Comparison of ENCODE assay signal across 1 cellular context in genomic region chr5:39164016-39164415, GRCh38.
TF ChIP-seq lines count a peak whose summit lies in the region.

No MANE protein-coding gene starts in this region.

TF ChIP-seq in K562, 482 proteins besides CTCF, POLR2A, EP300 and RAD21:
- TF ChIP-seq, protein P1, sequence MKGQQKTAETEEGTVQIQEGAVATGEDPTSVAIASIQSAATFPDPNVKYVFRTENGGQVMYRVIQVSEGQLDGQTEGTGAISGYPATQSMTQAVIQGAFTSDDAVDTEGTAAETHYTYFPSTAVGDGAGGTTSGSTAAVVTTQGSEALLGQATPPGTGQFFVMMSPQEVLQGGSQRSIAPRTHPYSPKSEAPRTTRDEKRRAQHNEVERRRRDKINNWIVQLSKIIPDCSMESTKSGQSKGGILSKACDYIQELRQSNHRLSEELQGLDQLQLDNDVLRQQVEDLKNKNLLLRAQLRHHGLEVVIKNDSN (CRISPR knock-in tag; IDR thresholded peaks at IDR 0.05) = peak; percentile 69; the same call in 1 of the 2 replicates
- TF ChIP-seq, protein P2, sequence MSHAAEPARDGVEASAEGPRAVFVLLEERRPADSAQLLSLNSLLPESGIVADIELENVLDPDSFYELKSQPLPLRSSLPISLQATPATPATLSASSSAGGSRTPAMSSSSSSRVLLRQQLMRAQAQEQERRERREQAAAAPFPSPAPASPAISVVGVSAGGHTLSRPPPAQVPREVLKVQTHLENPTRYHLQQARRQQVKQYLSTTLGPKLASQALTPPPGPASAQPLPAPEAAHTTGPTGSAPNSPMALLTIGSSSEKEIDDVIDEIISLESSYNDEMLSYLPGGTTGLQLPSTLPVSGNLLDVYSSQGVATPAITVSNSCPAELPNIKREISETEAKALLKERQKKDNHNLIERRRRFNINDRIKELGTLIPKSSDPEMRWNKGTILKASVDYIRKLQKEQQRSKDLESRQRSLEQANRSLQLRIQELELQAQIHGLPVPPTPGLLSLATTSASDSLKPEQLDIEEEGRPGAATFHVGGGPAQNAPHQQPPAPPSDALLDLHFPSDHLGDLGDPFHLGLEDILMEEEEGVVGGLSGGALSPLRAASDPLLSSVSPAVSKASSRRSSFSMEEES (CRISPR knock-in tag; IDR thresholded peaks at IDR 0.05) = peak; percentile 85
- peak; percentile 41; the same call in 1 of the 2 replicates for TF ChIP-seq DMBX1 (CRISPR knock-in tag; IDR thresholded peaks at IDR 0.05; ENCODE audit: borderline replicate concordance)
- peak; percentile 24; the same call in 1 of the 2 replicates for TF ChIP-seq SMAD4 (CRISPR knock-in tag; conservative IDR thresholded peaks at IDR 0.05)
- TF ChIP-seq MGA (IDR thresholded peaks at IDR 0.05) = peak; percentile 47
- TF ChIP-seq ZNF583 (CRISPR knock-in tag; IDR thresholded peaks at IDR 0.05) = peak; percentile 22; the same call in 1 of the 2 replicates
- no peak for TF ChIP-seq ZFP91 (CRISPR knock-in tag; IDR thresholded peaks at IDR 0.05)
- peak; percentile 75 for TF ChIP-seq USF2 (CRISPR knock-in tag; IDR thresholded peaks at IDR 0.05)
- TF ChIP-seq RFX7 (CRISPR knock-in tag; IDR thresholded peaks at IDR 0.05) = no peak
- no peak for TF ChIP-seq EZH2 (IDR thresholded peaks at IDR 0.05; ENCODE audit: borderline replicate concordance, low read depth, low read length)
- TF ChIP-seq U2AF2 (optimal IDR thresholded peaks at IDR 0.05; ENCODE audit: low read depth, low read length) = no peak
- TF ChIP-seq RAD51 (IDR thresholded peaks at IDR 0.05; ENCODE audit: borderline replicate concordance, low read depth) = peak; percentile 62; the same call in 1 of the 2 replicates
- TF ChIP-seq L3MBTL2 (IDR thresholded peaks at IDR 0.05) = peak; percentile 29; the same call in 1 of the 2 replicates
- peak; percentile 54; the same call in 1 of the 2 replicates for TF ChIP-seq MAX (CRISPR knock-in tag; IDR thresholded peaks at IDR 0.05)
- 0 out of 2 replicates have a peak, but pooled peaks have one; percentile 30 for TF ChIP-seq MECOM (CRISPR knock-in tag; IDR thresholded peaks at IDR 0.05)
- TF ChIP-seq, protein P3, sequence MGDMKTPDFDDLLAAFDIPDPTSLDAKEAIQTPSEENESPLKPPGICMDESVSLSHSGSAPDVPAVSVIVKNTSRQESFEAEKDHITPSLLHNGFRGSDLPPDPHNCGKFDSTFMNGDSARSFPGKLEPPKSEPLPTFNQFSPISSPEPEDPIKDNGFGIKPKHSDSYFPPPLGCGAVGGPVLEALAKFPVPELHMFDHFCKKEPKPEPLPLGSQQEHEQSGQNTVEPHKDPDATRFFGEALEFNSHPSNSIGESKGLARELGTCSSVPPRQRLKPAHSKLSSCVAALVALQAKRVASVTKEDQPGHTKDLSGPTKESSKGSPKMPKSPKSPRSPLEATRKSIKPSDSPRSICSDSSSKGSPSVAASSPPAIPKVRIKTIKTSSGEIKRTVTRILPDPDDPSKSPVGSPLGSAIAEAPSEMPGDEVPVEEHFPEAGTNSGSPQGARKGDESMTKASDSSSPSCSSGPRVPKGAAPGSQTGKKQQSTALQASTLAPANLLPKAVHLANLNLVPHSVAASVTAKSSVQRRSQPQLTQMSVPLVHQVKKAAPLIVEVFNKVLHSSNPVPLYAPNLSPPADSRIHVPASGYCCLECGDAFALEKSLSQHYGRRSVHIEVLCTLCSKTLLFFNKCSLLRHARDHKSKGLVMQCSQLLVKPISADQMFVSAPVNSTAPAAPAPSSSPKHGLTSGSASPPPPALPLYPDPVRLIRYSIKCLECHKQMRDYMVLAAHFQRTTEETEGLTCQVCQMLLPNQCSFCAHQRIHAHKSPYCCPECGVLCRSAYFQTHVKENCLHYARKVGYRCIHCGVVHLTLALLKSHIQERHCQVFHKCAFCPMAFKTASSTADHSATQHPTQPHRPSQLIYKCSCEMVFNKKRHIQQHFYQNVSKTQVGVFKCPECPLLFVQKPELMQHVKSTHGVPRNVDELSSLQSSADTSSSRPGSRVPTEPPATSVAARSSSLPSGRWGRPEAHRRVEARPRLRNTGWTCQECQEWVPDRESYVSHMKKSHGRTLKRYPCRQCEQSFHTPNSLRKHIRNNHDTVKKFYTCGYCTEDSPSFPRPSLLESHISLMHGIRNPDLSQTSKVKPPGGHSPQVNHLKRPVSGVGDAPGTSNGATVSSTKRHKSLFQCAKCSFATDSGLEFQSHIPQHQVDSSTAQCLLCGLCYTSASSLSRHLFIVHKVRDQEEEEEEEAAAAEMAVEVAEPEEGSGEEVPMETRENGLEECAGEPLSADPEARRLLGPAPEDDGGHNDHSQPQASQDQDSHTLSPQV (IDR thresholded peaks at IDR 0.05) = peak; percentile 51; the same call in 1 of the 2 replicates
- peak; percentile 47; the same call in 1 of the 2 replicates for TF ChIP-seq BHLHE40 (IDR thresholded peaks at IDR 0.05; ENCODE audit: low read length)
- TF ChIP-seq BACH1 (tag; IDR thresholded peaks at IDR 0.05) = no peak
TF ChIP-seq in K562: peak in this region for 13.
